ENCODE assay signal across 8 cellular contexts in the genomic region with DNA sequence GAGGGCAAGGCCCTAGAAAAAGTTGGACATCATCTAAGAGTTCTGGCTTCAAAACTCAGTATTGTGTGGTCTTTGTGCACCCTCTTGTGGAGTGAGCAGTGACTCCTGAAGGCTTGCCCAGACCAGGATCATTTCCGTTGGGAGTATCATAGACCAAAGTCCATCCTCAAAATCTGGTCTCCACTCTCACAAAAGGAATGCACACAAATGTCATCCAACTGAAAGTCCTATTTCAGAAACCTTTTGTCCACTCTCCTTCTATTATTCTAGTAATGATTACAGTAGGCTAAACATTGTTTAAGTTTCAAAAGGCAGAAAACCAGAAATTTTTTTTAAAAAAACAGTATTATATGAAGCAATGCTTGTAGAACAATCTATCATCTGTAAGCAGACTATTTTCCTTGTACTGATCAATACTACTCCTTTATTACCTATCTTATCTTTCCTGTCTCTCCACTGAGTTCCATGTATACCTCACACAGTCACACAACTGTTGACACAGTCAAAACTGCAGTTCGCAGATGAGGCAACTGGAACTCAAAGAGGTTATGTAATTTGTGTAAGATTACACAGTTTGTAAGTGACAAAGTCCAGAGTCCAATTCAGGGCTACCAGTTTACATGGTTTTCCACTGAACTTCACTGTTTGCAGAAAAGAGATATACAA. TPM values are rescaled to one million over a fixed set of nuclear protein-coding genes. Genes with fewer than 3 reads are reported as not detected.
DNase-seq lines count a peak whose midpoint lies in the region; ATAC-seq, FAIRE-seq and TF ChIP-seq lines count a peak whose summit lies in the region.

No MANE protein-coding gene starts in this region.

- no peaks in the 10 kb centered on the region for H3K9me3 ChIP-seq in HepG2 (ENCODE audit: low read length)
- no peaks in the 10 kb centered on the region for H3K9me3 ChIP-seq in suprapubic skin

- TF ChIP-seq RAD21 in HepG2 (CRISPR knock-in tag; IDR thresholded peaks at IDR 0.05): peak; percentile 83

- intact Hi-C loops in HepG2 (cut with micrococcal nuclease; ENCODE audit: unreplicated experiment): loop anchor here (1.0 to 5.0 kb wide), 7 partner anchors 41 to 738 kb away; a partner anchor contains a TSS

- peak; percentile 99 for FAIRE-seq in HepG2 (lab: Jason Lieb, UNC)

- BruUV-seq in HepG2 (replicated peaks; lab: Mats Ljungman, UMichigan): no TSS peak

- H3K27ac ChIP-seq in HepG2 (ENCODE audit: extremely low read length, insufficient read depth, low read length): peak overlapping the region; percentile 69
- no peak overlapping the region for H3K27ac ChIP-seq in suprapubic skin

- H3K79me2 ChIP-seq in HepG2 (ENCODE audit: insufficient read depth, low read length): no peaks in the 10 kb centered on the region

- peak; percentile 80 to 93 for TF ChIP-seq EP300 in HepG2 (IDR thresholded peaks at IDR 0.05; ENCODE audit: low read depth in 2 of 2, low read length in 2 of 2)
- TF ChIP-seq EP300 in HepG2 (CRISPR knock-in tag; IDR thresholded peaks at IDR 0.05; ENCODE audit: borderline replicate concordance): peak; percentile 83
- TF ChIP-seq EP300 in suprapubic skin (IDR thresholded peaks at IDR 0.05): no peak

- TF ChIP-seq POLR2A in HepG2 (IDR thresholded peaks at IDR 0.05; ENCODE audit: insufficient read depth in 1 of 2, low read depth in 2 of 2, low read length in 2 of 2): no peak
- TF ChIP-seq POLR2A in suprapubic skin (IDR thresholded peaks at IDR 0.05): no peak

- H3K9ac ChIP-seq in HepG2 (ENCODE audit: insufficient read depth, low read depth, low read length): peak overlapping the region; percentile 37; the same call in 1 of the 2 replicates

- 0% methylated on average over 2 of the region's 2 CpGs for WGBS in HepG2 (ENCODE audit: low lambda C conversion rate)
- 50% methylated on average over 2 of the region's 2 CpGs for WGBS in suprapubic skin

- peak overlapping the region; percentile 65 for H2AFZ ChIP-seq in HepG2 (ENCODE audit: low read length)

- POLR2A ChIA-PET in HepG2 (lab: Yijun Ruan, JAX): no interaction called here

- peak overlapping the region; percentile 81 for H3K4me2 ChIP-seq in HepG2 (ENCODE audit: low read depth, low read length)

- in situ Hi-C loops in T47D (cut with HindIII; ENCODE audit: low pct_unique_long_range_greater_than_20kb, low sequenced_read_pairs) (no loop called here), HepG2 (cut with HindIII; ENCODE audit: extremely low pct_ligation_motif_present, low pct_unique_long_range_greater_than_20kb) (loop anchor here (5.0 to 25.0 kb wide), 5 partner anchors 236 to 731 kb away; no protein-coding TSS in a partner anchor)

- H3K27me3 ChIP-seq in HepG2 (ENCODE audit: control insufficient read depth in 1 of 2, insufficient read depth in 2 of 2, low read length in 2 of 2) (no peaks in the 10 kb centered on the region), suprapubic skin (no peaks in the 10 kb centered on the region)

- TF ChIP-seq CTCF in HepG2 (CRISPR knock-in tag; IDR thresholded peaks at IDR 0.05) (peak; percentile 88), suprapubic skin (IDR thresholded peaks at IDR 0.05) (no peak)

- no peaks in the 10 kb centered on the region for H3K36me3 ChIP-seq in HepG2 (replicated peaks in 1 of 2; ENCODE audit: control insufficient read depth in 1 of 2, insufficient read depth in 2 of 2, low read length in 2 of 2)
- no peaks in the 10 kb centered on the region for H3K36me3 ChIP-seq in suprapubic skin

- H3K4me1 ChIP-seq in HepG2 (ENCODE audit: insufficient read depth, low read length) (peaks cover 35% of the 10 kb centered on the region), suprapubic skin (peaks cover 3% of the 10 kb centered on the region)

- peak; percentile 65 for DNase-seq in NCI-H748 (lab: John Stamatoyannopoulos, UW; ENCODE audit: unreplicated experiment)
- DNase-seq in NCI-H748 treated with DMSO at 0.1 percent for 48 hours (lab: John Stamatoyannopoulos, UW): no peak
- DNase-seq in NCI-H2107 treated with DMSO at 0.1 percent for 48 hours (lab: John Stamatoyannopoulos, UW; ENCODE audit: unreplicated experiment): peak; percentile 60
- DNase-seq in T47D (ENCODE audit: low read depth in 1 of 2, low spot score in 1 of 2): peak; percentile 49 to 87
- peak; percentile 97 for DNase-seq in HepG2 (ENCODE audit: low spot score)
- DNase-seq in suprapubic skin (ENCODE audit: low spot score in 2 of 2): no peak
- no peak for DNase-seq in activated T-cell treated with anti-CD3 and anti-CD28 coated beads, Interleukin-2, amount 50 U/mL, for 48 hours
- no peak for DNase-seq in central memory CD4-positive, alpha-beta T cell

- H4K20me1 ChIP-seq in HepG2 (ENCODE audit: insufficient read depth, low read length): no peaks in the 10 kb centered on the region

- H3K4me3 ChIP-seq in HepG2 (replicated peaks in 1 of 3; ENCODE audit: insufficient read depth in 1 of 3, low read depth in 2 of 3, low read length in 3 of 3) (no peak overlapping the region; a peak in 1 of 6 replicates), suprapubic skin (no peak overlapping the region)

- CTCF ChIA-PET in HepG2 (lab: Yijun Ruan, JAX; ENCODE audit: low intra/inter-chr PET ratio, low total read pairs): interaction anchor here (1.1 to 2.6 kb wide), 4 partner anchors 231 to 499 kb away, joined by 3 to 26 read pairs (median 8); no protein-coding TSS in a partner anchor

- peak; percentile 97 for ATAC-seq in HepG2

TF ChIP-seq in HepG2, 621 proteins besides CTCF, POLR2A, EP300 and RAD21 (continues in another document):
- TF ChIP-seq ZNF792 (CRISPR knock-in tag; IDR thresholded peaks at IDR 0.05): peak; percentile 80
- TF ChIP-seq, protein P1, sequence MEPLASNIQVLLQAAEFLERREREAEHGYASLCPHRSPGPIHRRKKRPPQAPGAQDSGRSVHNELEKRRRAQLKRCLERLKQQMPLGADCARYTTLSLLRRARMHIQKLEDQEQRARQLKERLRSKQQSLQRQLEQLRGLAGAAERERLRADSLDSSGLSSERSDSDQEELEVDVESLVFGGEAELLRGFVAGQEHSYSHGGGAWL (CRISPR knock-in tag; IDR thresholded peaks at IDR 0.05): no peak
- TF ChIP-seq, protein P2, sequence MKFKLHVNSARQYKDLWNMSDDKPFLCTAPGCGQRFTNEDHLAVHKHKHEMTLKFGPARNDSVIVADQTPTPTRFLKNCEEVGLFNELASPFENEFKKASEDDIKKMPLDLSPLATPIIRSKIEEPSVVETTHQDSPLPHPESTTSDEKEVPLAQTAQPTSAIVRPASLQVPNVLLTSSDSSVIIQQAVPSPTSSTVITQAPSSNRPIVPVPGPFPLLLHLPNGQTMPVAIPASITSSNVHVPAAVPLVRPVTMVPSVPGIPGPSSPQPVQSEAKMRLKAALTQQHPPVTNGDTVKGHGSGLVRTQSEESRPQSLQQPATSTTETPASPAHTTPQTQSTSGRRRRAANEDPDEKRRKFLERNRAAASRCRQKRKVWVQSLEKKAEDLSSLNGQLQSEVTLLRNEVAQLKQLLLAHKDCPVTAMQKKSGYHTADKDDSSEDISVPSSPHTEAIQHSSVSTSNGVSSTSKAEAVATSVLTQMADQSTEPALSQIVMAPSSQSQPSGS (CRISPR knock-in tag; IDR thresholded peaks at IDR 0.05): peak; percentile 96
- TF ChIP-seq, protein P3, sequence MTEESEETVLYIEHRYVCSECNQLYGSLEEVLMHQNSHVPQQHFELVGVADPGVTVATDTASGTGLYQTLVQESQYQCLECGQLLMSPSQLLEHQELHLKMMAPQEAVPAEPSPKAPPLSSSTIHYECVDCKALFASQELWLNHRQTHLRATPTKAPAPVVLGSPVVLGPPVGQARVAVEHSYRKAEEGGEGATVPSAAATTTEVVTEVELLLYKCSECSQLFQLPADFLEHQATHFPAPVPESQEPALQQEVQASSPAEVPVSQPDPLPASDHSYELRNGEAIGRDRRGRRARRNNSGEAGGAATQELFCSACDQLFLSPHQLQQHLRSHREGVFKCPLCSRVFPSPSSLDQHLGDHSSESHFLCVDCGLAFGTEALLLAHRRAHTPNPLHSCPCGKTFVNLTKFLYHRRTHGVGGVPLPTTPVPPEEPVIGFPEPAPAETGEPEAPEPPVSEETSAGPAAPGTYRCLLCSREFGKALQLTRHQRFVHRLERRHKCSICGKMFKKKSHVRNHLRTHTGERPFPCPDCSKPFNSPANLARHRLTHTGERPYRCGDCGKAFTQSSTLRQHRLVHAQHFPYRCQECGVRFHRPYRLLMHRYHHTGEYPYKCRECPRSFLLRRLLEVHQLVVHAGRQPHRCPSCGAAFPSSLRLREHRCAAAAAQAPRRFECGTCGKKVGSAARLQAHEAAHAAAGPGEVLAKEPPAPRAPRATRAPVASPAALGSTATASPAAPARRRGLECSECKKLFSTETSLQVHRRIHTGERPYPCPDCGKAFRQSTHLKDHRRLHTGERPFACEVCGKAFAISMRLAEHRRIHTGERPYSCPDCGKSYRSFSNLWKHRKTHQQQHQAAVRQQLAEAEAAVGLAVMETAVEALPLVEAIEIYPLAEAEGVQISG (CRISPR knock-in tag; IDR thresholded peaks at IDR 0.05): 0 out of 2 replicates have a peak, but pooled peaks have one; percentile 38
- peak; percentile 93 for TF ChIP-seq ZNF317 (CRISPR knock-in tag; IDR thresholded peaks at IDR 0.05)
- no peak for TF ChIP-seq ZNF383 (CRISPR knock-in tag; IDR thresholded peaks at IDR 0.05; ENCODE audit: borderline replicate concordance)

RNA-seq across cellular contexts. Expression of a gene that starts 41.4 kb away (rescaled TPM):
- total RNA-seq in HepG2 (2016; rRNA removed; fragmentation: Illumina TruSeq; extraction: Trizol): 71.0 and 88.1 TPM in 2 replicates
- 21.2 and 25.8 TPM in 2 replicates for total RNA-seq in HepG2 (2016; cell fraction: cytosol; rRNA removed; fragmentation: Illumina TruSeq; extraction: Trizol; ENCODE audit: low read depth)
- total RNA-seq in HepG2 (2016; cell fraction: insoluble cytoplasmic fraction; rRNA removed; fragmentation: Illumina TruSeq; extraction: Trizol): 70.6 and 92.4 TPM in 2 replicates
- total RNA-seq in HepG2 (2016; cell fraction: membrane; rRNA removed; fragmentation: Illumina TruSeq; extraction: Trizol): 56.3 and 58.4 TPM in 2 replicates
- 33.5 and 36.8 TPM in 2 replicates for total RNA-seq in HepG2 (2016; cell fraction: nucleus; rRNA removed; fragmentation: Illumina TruSeq; extraction: Trizol)
- polyA plus RNA-seq in HepG2 (2011; rRNA removed): 12.3 and 13.5 TPM in 2 replicates
- polyA plus RNA-seq in HepG2 (2011; cell fraction: cytosol; rRNA removed): 6.0 and 8.8 TPM in 2 replicates
- polyA plus RNA-seq in HepG2 (2011; cell fraction: nucleus; rRNA removed): 2.6 and 3.9 TPM in 2 replicates
- polyA plus RNA-seq in HepG2 (2012): 24.1 and 48.8 TPM in 2 replicates
- 24.6 and 28.2 TPM in 2 replicates for polyA plus RNA-seq in HepG2 (2016; cell fraction: cytosol; fragmentation: Illumina TruSeq; extraction: Trizol; ENCODE audit: low read depth)
- polyA plus RNA-seq in HepG2 (2016; cell fraction: insoluble cytoplasmic fraction; fragmentation: Illumina TruSeq; extraction: Trizol; ENCODE audit: low read depth): 93.9 and 95.1 TPM in 2 replicates
- 50.5 and 50.6 TPM in 2 replicates for polyA plus RNA-seq in HepG2 (2016; cell fraction: membrane; fragmentation: Illumina TruSeq; extraction: Trizol; ENCODE audit: low read depth)
- polyA plus RNA-seq in HepG2 (2016; cell fraction: nucleus; fragmentation: Illumina TruSeq; extraction: Trizol; ENCODE audit: insufficient read depth, low read depth): 57.4 and 64.1 TPM in 2 replicates
- polyA minus RNA-seq in HepG2 (2011; rRNA and poly(A)+ RNA removed; ENCODE audit: low replicate concordance): 2.7 and 10.9 TPM in 2 replicates
- polyA minus RNA-seq in HepG2 (2011; cell fraction: cytosol; rRNA and poly(A)+ RNA removed): 6.0 and 6.7 TPM in 2 replicates
- polyA minus RNA-seq in HepG2 (2011; cell fraction: nucleus; rRNA and poly(A)+ RNA removed): 14.5 and 15.2 TPM in 2 replicates
- 10 to 100 TPM in 3 of 4 donors, 1 to 10 TPM in 1; 8.9 to 24.5 (median 20.8) TPM for total RNA-seq in suprapubic skin

Comparison
In these comparisons a context has a peak if more than half of its experiments do, and no peak if none do; other contexts are left out.
1. DNase-seq: peak in NCI-H748 (single experiment), NCI-H2107 treated with DMSO at 0.1 percent for 48 hours (single experiment), T47D (2 of 2) and HepG2 (single experiment); none in NCI-H748 treated with DMSO at 0.1 percent for 48 hours (single experiment), suprapubic skin (0 of 2), activated T-cell treated with anti-CD3 and anti-CD28 coated beads, Interleukin-2, amount 50 U/mL, for 48 hours (0 of 2) and central memory CD4-positive, alpha-beta T cell (single experiment).